Comparison of ENCODE assay signal across 25 cellular contexts in genomic region chr7:77786741-77787140, GRCh38.
"Had no signal": no experiment of that assay in that cellular context is flagged by ENCODE, and none has a peak within 500 bp of the region (broad histone marks: within the 10 kb centered on the region; RNA-seq: fewer than 3 reads in every experiment).

No MANE protein-coding gene starts in this region.

- DNase-seq: islet precursor cell; left ventricle myocardium inferior; mesendoderm; midbrain; mucosa of descending colon; naive thymus-derived CD4-positive, alpha-beta T cell; ovary; stimulated activated CD4-positive, alpha-beta T cell treated with anti-CD3 and anti-CD28 coated beads, Interleukin-12 subunit alpha, Interleukin-12 subunit beta, amount 100 ng/mL, for 4 hours; stimulated activated CD4-positive, alpha-beta T cell treated with anti-CD3 and anti-CD28 coated beads, Interleukin-15, amount 100 ng/mL, for 24 hours; stimulated activated CD4-positive, alpha-beta T cell treated with anti-CD3 and anti-CD28 coated beads, Interleukin-2, amount 100 ng/mL, for 24 hours; stimulated activated CD4-positive, alpha-beta T cell treated with anti-CD3 and anti-CD28 coated beads, Interleukin-4, amount 100 ng/mL, for 1 hour; stimulated activated naive B cell treated with anti-CD40 and anti-IgM and Interleukin-4, amounts not matched to agents 10 μg/mL and 1 μg/mL and 100 μg/mL, for 72 hours; stimulated activated naive CD8-positive, alpha-beta T cell treated with anti-CD3 and anti-CD28 coated beads, Interleukin-15, Interleukin-2, amounts not matched to agents 100 U/mL and 50 U/mL, for 24 hours; stomach; testis; thyroid gland; transverse colon; upper lobe of left lung had no signal

- H3K4me3 Mint-ChIP-seq: naive thymus-derived CD4-positive, alpha-beta T cell; natural killer cell treated with Interleukin-12 subunit alpha and Interleukin-12 subunit beta and Interleukin-15 and Interleukin-18, amount 100 ng/mL, for 72 hours; stimulated activated naive B cell treated with anti-CD40 and anti-IgM and Interleukin-4, amounts not matched to agents 10 μg/mL and 1 μg/mL and 100 μg/mL, for 72 hours had no signal

- H3K4me1 ChIP-seq: right atrium auricular region, thyroid gland had no signal

- H3K27ac Mint-ChIP-seq: natural killer cell treated with Interleukin-12 subunit alpha and Interleukin-12 subunit beta and Interleukin-15 and Interleukin-18, amount 100 ng/mL, for 72 hours; progenitor cell of endocrine pancreas; stimulated activated naive B cell treated with anti-CD40 and anti-IgM and Interleukin-4, amounts not matched to agents 10 μg/mL and 1 μg/mL and 100 μg/mL, for 72 hours had no signal

- H3K27me3 ChIP-seq: ovary, right atrium auricular region, stomach, testis, thyroid gland, transverse colon, upper lobe of left lung, vagina had no signal

- H3K36me3 ChIP-seq: ovary, right atrium auricular region, thyroid gland, transverse colon, vagina had no signal

- H3K27ac ChIP-seq: left ventricle myocardium inferior, ovary, right atrium auricular region, skin epidermis, stomach, testis, thyroid gland, transverse colon, upper lobe of left lung, vagina had no signal

- H3K4me3 ChIP-seq: left ventricle myocardium inferior, lung, mucosa of descending colon, ovary, right atrium auricular region, skin epidermis, stomach, testis, thyroid gland, transverse colon, upper lobe of left lung, vagina had no signal

- H3K9me3 Mint-ChIP-seq: natural killer cell treated with Interleukin-12 subunit alpha and Interleukin-12 subunit beta and Interleukin-15 and Interleukin-18, amount 100 ng/mL, for 72 hours; stimulated activated naive B cell treated with anti-CD40 and anti-IgM and Interleukin-4, amounts not matched to agents 10 μg/mL and 1 μg/mL and 100 μg/mL, for 72 hours had no signal

- H3K27me3 Mint-ChIP-seq: naive thymus-derived CD4-positive, alpha-beta T cell; natural killer cell treated with Interleukin-12 subunit alpha and Interleukin-12 subunit beta and Interleukin-15 and Interleukin-18, amount 100 ng/mL, for 72 hours; progenitor cell of endocrine pancreas; stimulated activated naive B cell treated with anti-CD40 and anti-IgM and Interleukin-4, amounts not matched to agents 10 μg/mL and 1 μg/mL and 100 μg/mL, for 72 hours had no signal

- H3K9me3 ChIP-seq: left ventricle myocardium inferior, mucosa of descending colon, ovary, right atrium auricular region, stomach, testis, thyroid gland, transverse colon, upper lobe of left lung, vagina had no signal

- ATAC-seq: mucosa of descending colon; naive thymus-derived CD4-positive, alpha-beta T cell; natural killer cell treated with Interleukin-12 subunit alpha and Interleukin-12 subunit beta and Interleukin-15 and Interleukin-18, amount 100 ng/mL, for 72 hours; sciatic nerve; stimulated activated naive B cell treated with anti-CD40 and anti-IgM and Interleukin-4, amounts not matched to agents 10 μg/mL and 1 μg/mL and 100 μg/mL, for 72 hours; stimulated activated naive CD8-positive, alpha-beta T cell treated with anti-CD3 and anti-CD28 coated beads, Interleukin-15, Interleukin-2, amounts not matched to agents 100 U/mL and 50 U/mL, for 24 hours had no signal
